In the genomic region with DNA sequence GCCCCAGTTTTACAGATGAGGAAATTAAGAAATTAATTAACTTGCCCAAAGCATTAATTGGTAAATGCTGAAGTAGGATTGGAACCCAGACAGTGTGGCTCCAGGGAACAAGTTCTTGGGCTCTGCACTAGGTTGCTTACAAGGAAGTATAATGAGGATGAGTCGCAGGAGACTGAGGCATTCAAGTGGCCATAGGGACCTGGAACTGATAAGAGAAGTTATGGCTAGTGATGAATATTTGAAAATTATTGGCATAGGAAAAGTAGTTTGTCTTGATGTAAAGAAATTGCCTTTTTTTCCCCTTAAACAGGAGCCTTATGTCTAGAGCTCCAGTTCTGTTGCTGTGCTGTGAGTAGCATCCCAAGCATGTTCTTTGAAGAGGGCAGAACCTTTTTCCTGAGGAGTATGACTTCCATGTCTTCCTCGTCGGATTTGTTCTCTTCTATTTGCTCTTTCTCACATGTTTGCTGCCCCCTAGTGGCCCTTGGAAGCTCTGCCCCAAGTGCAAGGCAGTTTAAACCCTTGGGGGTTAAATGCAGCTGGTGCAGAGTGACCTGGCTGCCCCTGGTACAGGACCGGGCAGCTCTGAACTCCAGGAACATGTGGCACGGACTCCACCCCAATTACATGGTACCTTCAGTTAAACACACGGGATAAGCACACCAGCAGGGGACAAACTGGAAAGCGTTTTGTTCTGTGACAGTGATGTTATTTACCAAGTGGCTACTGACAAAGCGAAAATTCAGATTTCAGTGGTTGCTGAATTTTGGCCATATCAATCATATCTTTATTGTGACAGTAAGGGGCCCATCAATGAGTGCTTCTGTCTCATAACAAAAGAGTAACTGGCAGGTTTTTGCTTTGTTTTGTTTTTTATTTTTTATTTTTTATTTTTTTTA, we compare ENCODE assay signal across 8 cellular contexts.
DNase-seq lines count a peak whose midpoint lies in the region; ATAC-seq and TF ChIP-seq lines count a peak whose summit lies in the region.

No MANE protein-coding gene starts in this region.

- DNase-seq in BJ (ENCODE audit: low read depth), result peak; percentile 37
- peak; percentile 48 for DNase-seq in GM19240 (ENCODE audit: insufficient read length, low spot score)
- DNase-seq in HT1080 (ENCODE audit: low read depth), result peak; percentile 73
- peak; percentile 79 for DNase-seq in activated CD8-positive, alpha-beta memory T cell treated with anti-CD3 and anti-CD28 coated beads, Interleukin-2, amount 50 U/mL, for 48 hours
- DNase-seq in esophagus muscularis mucosa (ENCODE audit: extremely low spot score), result no peak
- peak; percentile 33 for DNase-seq in natural killer cell

- H3K36me3 ChIP-seq in BJ (ENCODE audit: control insufficient read depth, insufficient read depth, low read length) (no peaks in the 10 kb centered on the region), OCI-LY1 (ENCODE audit: insufficient read depth, low read length) (no peaks in the 10 kb centered on the region), esophagus muscularis mucosa (no peaks in the 10 kb centered on the region)

- H3K27me3 ChIP-seq in BJ (ENCODE audit: control insufficient read depth, insufficient read depth, low read length) (no peaks in the 10 kb centered on the region), OCI-LY1 (ENCODE audit: insufficient read depth, low read length) (no peaks in the 10 kb centered on the region), esophagus muscularis mucosa (no peaks in the 10 kb centered on the region)

- no peak overlapping the region for H3K27ac Mint-ChIP-seq in natural killer cell
- H3K27ac Mint-ChIP-seq in stimulated activated memory B cell treated with anti-CD40 and anti-IgM and Interleukin-4, amounts not matched to agents 10 μg/mL and 1 μg/mL and 100 μg/mL, for 72 hours, result no peak overlapping the region

- 26% methylated on average over 8 of the region's 8 CpGs for WGBS in esophagus muscularis mucosa

- POLR2A ChIA-PET in BJ (lab: Charles Lee), result no interaction called here

- H3K9me3 ChIP-seq in OCI-LY1 (ENCODE audit: low read length), result no peaks in the 10 kb centered on the region
- no peaks in the 10 kb centered on the region for H3K9me3 ChIP-seq in esophagus muscularis mucosa

- no peak overlapping the region for H3K4me2 ChIP-seq in OCI-LY1 (ENCODE audit: low read length)

- CTCF ChIA-PET in BJ (lab: Yijun Ruan, JAX), result interaction anchor here (0.5 to 6.5 kb wide), 34 partner anchors 9 to 345 kb away, joined by 3 to 67 read pairs (median 4); a partner anchor contains a TSS

- TF ChIP-seq CTCF in BJ (IDR thresholded peaks at IDR 0.05; ENCODE audit: insufficient read depth, low read depth, low read length), result peak; percentile 94
- peak; percentile 99 for TF ChIP-seq CTCF in OCI-LY1 (IDR thresholded peaks at IDR 0.05; ENCODE audit: low read length)
- TF ChIP-seq CTCF in esophagus muscularis mucosa (IDR thresholded peaks at IDR 0.05), result peak; percentile 83 to 94 (median 90)
- TF ChIP-seq CTCF in natural killer cell (IDR thresholded peaks at IDR 0.05), result peak; percentile 76

- no peaks in the 10 kb centered on the region; the same call in 1 of the 2 replicates for H4K20me1 ChIP-seq in OCI-LY1 (ENCODE audit: insufficient read depth, low read length)

- H3K4me1 ChIP-seq in OCI-LY1 (ENCODE audit: insufficient read depth, low read length, severe bottlenecking) (no peaks in the 10 kb centered on the region), esophagus muscularis mucosa (no peaks in the 10 kb centered on the region)

- no peaks in the 10 kb centered on the region for H3F3A ChIP-seq in OCI-LY1 (ENCODE audit: insufficient read depth, low read length)

- H3K4me3 ChIP-seq in BJ (ENCODE audit: low read depth, low read length) (no peak overlapping the region), OCI-LY1 (ENCODE audit: low read depth, low read length, poor library complexity, severe bottlenecking) (no peak overlapping the region), esophagus muscularis mucosa (no peak overlapping the region)

- no peak overlapping the region for H2AFZ ChIP-seq in OCI-LY1 (ENCODE audit: low read length)

- TF ChIP-seq POLR2A in esophagus muscularis mucosa (IDR thresholded peaks at IDR 0.05; ENCODE audit: low read depth), result no peak

- no peaks in the 10 kb centered on the region for H3K9me2 ChIP-seq in OCI-LY1 (ENCODE audit: low read depth, low read length)

- no peaks in the 10 kb centered on the region for H3K4me1 Mint-ChIP-seq in natural killer cell
- no peaks in the 10 kb centered on the region for H3K4me1 Mint-ChIP-seq in stimulated activated memory B cell treated with anti-CD40 and anti-IgM and Interleukin-4, amounts not matched to agents 10 μg/mL and 1 μg/mL and 100 μg/mL, for 72 hours

- ATAC-seq in natural killer cell, result peak in 2 of 3 donors; percentile 51 to 61
- peak; percentile 67 for ATAC-seq in stimulated activated memory B cell treated with anti-CD40 and anti-IgM and Interleukin-4, amounts not matched to agents 10 μg/mL and 1 μg/mL and 100 μg/mL, for 72 hours

- intact Hi-C loops in esophagus muscularis mucosa (cut with DNase I), result loop anchor here (2.0 kb wide), 1 partner anchor 320 kb away; no protein-coding TSS in a partner anchor
- intact Hi-C loops in natural killer cell (cut with micrococcal nuclease), result loop anchor here (5.0 kb wide), 1 partner anchor 461 kb away; no protein-coding TSS in a partner anchor

- H3K79me2 ChIP-seq in OCI-LY1 (ENCODE audit: insufficient read depth, low read length), result no peaks in the 10 kb centered on the region

- no peaks in the 10 kb centered on the region for H3K36me3 Mint-ChIP-seq in natural killer cell
- no peaks in the 10 kb centered on the region for H3K36me3 Mint-ChIP-seq in stimulated activated memory B cell treated with anti-CD40 and anti-IgM and Interleukin-4, amounts not matched to agents 10 μg/mL and 1 μg/mL and 100 μg/mL, for 72 hours

- H3K27me3 Mint-ChIP-seq in natural killer cell (ENCODE audit: low read depth in 2 of 2), result peaks cover 7 to 19% of the 10 kb centered on the region in 2 donors
- H3K27me3 Mint-ChIP-seq in stimulated activated memory B cell treated with anti-CD40 and anti-IgM and Interleukin-4, amounts not matched to agents 10 μg/mL and 1 μg/mL and 100 μg/mL, for 72 hours, result no peaks in the 10 kb centered on the region

- no peaks in the 10 kb centered on the region for H3K9me3 Mint-ChIP-seq in natural killer cell
- no peaks in the 10 kb centered on the region for H3K9me3 Mint-ChIP-seq in stimulated activated memory B cell treated with anti-CD40 and anti-IgM and Interleukin-4, amounts not matched to agents 10 μg/mL and 1 μg/mL and 100 μg/mL, for 72 hours

- no peak overlapping the region for H3K4me3 Mint-ChIP-seq in natural killer cell
- no peak overlapping the region for H3K4me3 Mint-ChIP-seq in stimulated activated memory B cell treated with anti-CD40 and anti-IgM and Interleukin-4, amounts not matched to agents 10 μg/mL and 1 μg/mL and 100 μg/mL, for 72 hours

- no peak overlapping the region for H3K27ac ChIP-seq in OCI-LY1 (ENCODE audit: low read depth, low read length, poor library complexity, severe bottlenecking)
- no peak overlapping the region for H3K27ac ChIP-seq in esophagus muscularis mucosa (replicated peaks in 1 of 4)

- H3K9ac ChIP-seq in OCI-LY1 (ENCODE audit: low read length), result no peak overlapping the region

- no peak for TF ChIP-seq EP300 in esophagus muscularis mucosa (IDR thresholded peaks at IDR 0.05)
